ENCODE assay signal across 2 cellular contexts in genomic region chr18:8930990-8931648, GRCh38.
A peak's percentile ranks its signal among the peaks of the same experiment; 100 is the strongest.
TF ChIP-seq lines count a peak whose summit lies in the region.

No MANE protein-coding gene starts in this region.

TF ChIP-seq in SK-N-SH, 30 proteins besides CTCF, POLR2A, EP300 and RAD21:
- TF ChIP-seq, protein P1, sequence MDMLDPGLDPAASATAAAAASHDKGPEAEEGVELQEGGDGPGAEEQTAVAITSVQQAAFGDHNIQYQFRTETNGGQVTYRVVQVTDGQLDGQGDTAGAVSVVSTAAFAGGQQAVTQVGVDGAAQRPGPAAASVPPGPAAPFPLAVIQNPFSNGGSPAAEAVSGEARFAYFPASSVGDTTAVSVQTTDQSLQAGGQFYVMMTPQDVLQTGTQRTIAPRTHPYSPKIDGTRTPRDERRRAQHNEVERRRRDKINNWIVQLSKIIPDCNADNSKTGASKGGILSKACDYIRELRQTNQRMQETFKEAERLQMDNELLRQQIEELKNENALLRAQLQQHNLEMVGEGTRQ (IDR thresholded peaks at IDR 0.05; ENCODE audit: borderline replicate concordance, low read depth, low read length) = no peak
- TF ChIP-seq EZH2phosphoT487 (IDR thresholded peaks at IDR 0.05; ENCODE audit: borderline replicate concordance, low read depth) (no peak), PBX3 (IDR thresholded peaks at IDR 0.05) (peak; percentile 22; the same call in 1 of the 2 replicates)

TF ChIP-seq in SK-N-SH treated with all-trans-retinoic acid at 6 μM for 48 hours, 23 proteins besides CTCF, POLR2A, EP300 and RAD21 (continued from another document):
- TF ChIP-seq, protein P2, sequence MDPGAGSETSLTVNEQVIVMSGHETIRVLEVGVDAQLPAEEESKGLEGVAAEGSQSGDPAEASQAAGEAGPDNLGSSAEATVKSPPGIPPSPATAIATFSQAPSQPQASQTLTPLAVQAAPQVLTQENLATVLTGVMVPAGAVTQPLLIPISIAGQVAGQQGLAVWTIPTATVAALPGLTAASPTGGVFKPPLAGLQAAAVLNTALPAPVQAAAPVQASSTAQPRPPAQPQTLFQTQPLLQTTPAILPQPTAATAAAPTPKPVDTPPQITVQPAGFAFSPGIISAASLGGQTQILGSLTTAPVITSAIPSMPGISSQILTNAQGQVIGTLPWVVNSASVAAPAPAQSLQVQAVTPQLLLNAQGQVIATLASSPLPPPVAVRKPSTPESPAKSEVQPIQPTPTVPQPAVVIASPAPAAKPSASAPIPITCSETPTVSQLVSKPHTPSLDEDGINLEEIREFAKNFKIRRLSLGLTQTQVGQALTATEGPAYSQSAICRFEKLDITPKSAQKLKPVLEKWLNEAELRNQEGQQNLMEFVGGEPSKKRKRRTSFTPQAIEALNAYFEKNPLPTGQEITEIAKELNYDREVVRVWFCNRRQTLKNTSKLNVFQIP (CRISPR knock-in tag; IDR thresholded peaks at IDR 0.05; ENCODE audit: borderline replicate concordance, low read depth) = no peak
- TF ChIP-seq ZNF70 (CRISPR knock-in tag; IDR thresholded peaks at IDR 0.05) = no peak
TF ChIP-seq in SK-N-SH treated with all-trans-retinoic acid at 6 μM for 48 hours: peak in this region for 0.
